Comparison of ENCODE assay signal across 9 cellular contexts in the genomic region with DNA sequence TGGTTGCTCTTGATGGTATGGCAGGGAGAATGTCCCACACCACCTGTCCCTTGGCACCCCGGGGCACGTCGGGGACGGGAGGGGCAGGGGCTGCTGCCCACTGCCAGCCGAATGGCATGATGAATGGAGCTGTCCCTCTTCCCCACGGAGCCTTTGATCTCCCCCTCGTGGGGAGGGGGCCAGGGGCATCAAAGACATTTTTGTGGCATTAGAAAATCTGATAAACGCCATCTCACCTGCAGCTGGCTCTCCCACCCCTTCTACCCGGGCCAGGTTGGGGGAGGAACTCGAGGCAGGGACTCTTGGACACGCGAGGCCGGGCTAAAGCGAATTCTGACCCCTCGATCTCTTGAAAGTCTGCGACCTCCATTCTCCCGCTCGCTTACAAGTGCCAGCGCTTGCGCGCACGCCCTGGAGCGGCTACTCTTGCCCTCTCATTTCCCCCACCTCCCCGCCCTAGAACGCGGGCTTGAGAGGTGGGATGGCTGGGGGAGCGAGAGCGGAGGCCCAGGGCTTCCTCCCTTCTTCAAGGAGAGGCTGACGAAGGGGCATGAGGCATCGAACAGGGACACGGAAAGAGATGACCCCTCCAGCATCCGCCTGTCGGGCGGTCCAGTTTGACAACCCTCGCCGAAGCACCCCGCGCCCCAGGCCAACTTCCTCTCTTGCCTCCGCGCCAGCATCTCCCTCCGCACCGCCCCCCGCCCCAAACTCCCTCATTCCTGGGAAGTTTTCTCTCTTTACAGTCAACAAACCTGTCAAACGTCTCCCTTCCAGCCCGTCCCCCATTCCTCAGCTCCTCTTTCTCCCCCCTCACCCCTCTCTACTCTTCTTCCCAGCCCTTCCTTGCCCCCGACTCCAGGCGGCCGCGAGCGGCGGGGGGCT. TPM values are rescaled to one million over a fixed set of nuclear protein-coding genes. Genes with fewer than 3 reads are reported as not detected.
DNase-seq lines count a peak whose midpoint lies in the region; ATAC-seq and TF ChIP-seq lines count a peak whose summit lies in the region.
"Had no signal": no experiment of that assay in that cellular context is flagged by ENCODE, and none has a peak within 500 bp of the region (broad histone marks: within the 10 kb centered on the region; RNA-seq: fewer than 3 reads in every experiment).

No MANE protein-coding gene starts in this region.

- POLR2A ChIA-PET in A673 (lab: Charles Lee; ENCODE audit: low non-redundant PET): interaction anchor here (0.6 kb wide), 1 partner anchor 1211 kb away, joined by 3 read pairs; no protein-coding TSS in a partner anchor

- H3K14ac ChIP-seq in H9 (ENCODE audit: insufficient read depth, low read length): no peak overlapping the region

- no peak overlapping the region for H2BK15ac ChIP-seq in H9 (ENCODE audit: low read depth, low read length)

- H3K27me3 ChIP-seq in A673 (replicated peaks; ENCODE audit: insufficient read depth, low read depth, low read length, poor library complexity) (peaks cover 23% of the 10 kb centered on the region), H9 (ENCODE audit: insufficient read depth, low read length) (peaks cover 87% of the 10 kb centered on the region), ectodermal cell (ENCODE audit: control insufficient read depth, insufficient read depth, low read length, poor library complexity, severe bottlenecking) (peaks cover 100% of the 10 kb centered on the region), neuron (ENCODE audit: insufficient read depth, low read length) (peaks cover 82% of the 10 kb centered on the region)

- H3K56ac ChIP-seq in H9 (ENCODE audit: insufficient read length, low read depth, low read length): no peak overlapping the region

- H4K91ac ChIP-seq in H9 (ENCODE audit: insufficient read length, low read depth, low read length): no peak overlapping the region

- peak overlapping the region; percentile 5 for H3K4me2 ChIP-seq in H9 (ENCODE audit: insufficient read depth, insufficient read length, low read length)

- H2BK5ac ChIP-seq in H9 (ENCODE audit: insufficient read length, low read length): no peak overlapping the region

- no peak overlapping the region for H2AK5ac ChIP-seq in H9 (ENCODE audit: insufficient read length, low read length)

- H3K36me3 ChIP-seq in A673 (ENCODE audit: insufficient read depth, low read length, poor library complexity, severe bottlenecking) (no peaks in the 10 kb centered on the region), ectodermal cell (ENCODE audit: control insufficient read depth, insufficient read depth, low read length) (no peaks in the 10 kb centered on the region), neuron (ENCODE audit: insufficient read depth, low read length) (no peaks in the 10 kb centered on the region)

- H2AFZ ChIP-seq in H9 (ENCODE audit: low read length): no peak overlapping the region
- H2AFZ ChIP-seq in neuron (ENCODE audit: low read depth, low read length): no peak overlapping the region

- H4K8ac ChIP-seq in H9 (replicated peaks; ENCODE audit: insufficient read length, low read depth, low read length): no peak overlapping the region

- no peak overlapping the region for H2BK120ac ChIP-seq in H9 (ENCODE audit: low read depth, low read length, poor library complexity, severe bottlenecking)

- H3K23me2 ChIP-seq in H9 (ENCODE audit: insufficient read length, low read depth, low read length, poor library complexity, severe bottlenecking): peaks cover 3% of the 10 kb centered on the region

- H3K18ac ChIP-seq in H9 (ENCODE audit: insufficient read length, low read depth, low read length): no peak overlapping the region

- no peak overlapping the region for H3K9ac ChIP-seq in H9 (ENCODE audit: extremely low read depth, insufficient read length, low read length)

- H3K27ac Mint-ChIP-seq in H9: no peak overlapping the region

- H3K9me3 ChIP-seq in A673 (ENCODE audit: low read depth, low read length, poor library complexity, severe bottlenecking) (no peaks in the 10 kb centered on the region), H9 (ENCODE audit: control insufficient read depth, low read depth, low read length) (no peaks in the 10 kb centered on the region), ectodermal cell (ENCODE audit: control insufficient read depth, low read length) (no peaks in the 10 kb centered on the region), neuron (ENCODE audit: low read length) (no peaks in the 10 kb centered on the region)
- H3K9me3 ChIP-seq: body of pancreas had no signal

- H2BK20ac ChIP-seq in H9 (ENCODE audit: low read depth, low read length, poor library complexity, severe bottlenecking): no peak overlapping the region

- H3K23ac ChIP-seq in H9 (ENCODE audit: insufficient read length, low read depth, low read length): no peak overlapping the region

- peaks cover 98% of the 10 kb centered on the region for H3K27me3 Mint-ChIP-seq in H9 (ENCODE audit: low read depth)

- H3K4me1 ChIP-seq in A673 (ENCODE audit: insufficient read depth, low read length, poor library complexity, severe bottlenecking): peaks cover 12% of the 10 kb centered on the region
- H3K4me1 ChIP-seq in H9 (ENCODE audit: insufficient read depth, low read length): peaks cover 2% of the 10 kb centered on the region; the same call in 1 of the 2 replicates
- H3K4me1 ChIP-seq in ectodermal cell (ENCODE audit: control insufficient read depth, insufficient read depth, low read length): peaks cover 27% of the 10 kb centered on the region
- peaks cover 10% of the 10 kb centered on the region for H3K4me1 ChIP-seq in neuron (ENCODE audit: insufficient read depth, low read length)

- ATAC-seq in GM21367 (IDR thresholded peaks at IDR 0.05; ENCODE audit: unreplicated experiment) (no peak), GM18519 (IDR thresholded peaks at IDR 0.05; ENCODE audit: low FRiP score, unreplicated experiment) (no peak)

- WGBS in H9 (ENCODE audit: extremely low coverage, insufficient read length, low lambda C conversion rate): no CpG with 5 or more reads among the region's 51 CpGs
- 2 to 4% methylated on average over 51 of the region's 51 CpGs for WGBS in ectodermal cell, 2 experiments

- no peak overlapping the region for H3K27ac ChIP-seq in A673 (ENCODE audit: low read depth, low read length, poor library complexity, severe bottlenecking)
- no peak overlapping the region for H3K27ac ChIP-seq in H9 (ENCODE audit: insufficient read length, low read depth, low read length)
- H3K27ac ChIP-seq in ectodermal cell (ENCODE audit: insufficient read depth, low read depth, low read length, poor library complexity, severe bottlenecking): no peak overlapping the region
- H3K27ac ChIP-seq: body of pancreas had no signal

- DNase-seq in A673 (ENCODE audit: low spot score) (no peak), H9 (peak; percentile 60), NK-92 (lab: John Stamatoyannopoulos, UW; ENCODE audit: unreplicated experiment) (no peak), superior temporal gyrus (ENCODE audit: extremely low spot score) (no peak)

- CTCF ChIA-PET in A673 (lab: Charles Lee): interaction anchor here (0.5 to 2.1 kb wide), 3 partner anchors 11 to 242 kb away, joined by 3 to 5 read pairs (median 5); no protein-coding TSS in a partner anchor

- TF ChIP-seq CTCF in A673 (conservative IDR thresholded peaks at IDR 0.05; ENCODE audit: low read depth, low read length) (no peak), H9 (conservative IDR thresholded peaks at IDR 0.05) (no peak)

- BruUV-seq in A673 (replicated peaks; lab: Mats Ljungman, UMichigan): no TSS peak

- no peaks in the 10 kb centered on the region for H3K36me3 Mint-ChIP-seq in H9 (ENCODE audit: insufficient read depth in 1 of 3, low read depth in 3 of 3)

- peak overlapping the region; percentile 40 for H3K4me3 ChIP-seq in A673 (ENCODE audit: low read depth, low read length, poor library complexity, severe bottlenecking)
- H3K4me3 ChIP-seq in ectodermal cell (ENCODE audit: insufficient read depth, low read depth, low read length): peak overlapping the region; percentile 14
- H3K4me3 ChIP-seq in neuron (ENCODE audit: low read length): peak overlapping the region; percentile 15
- H3K4me3 ChIP-seq: body of pancreas had no signal

- peaks cover 0 to 3% of the 10 kb centered on the region in 2 experiments; a peak in 1 of 5 replicates for H3K9me3 Mint-ChIP-seq in H9

- H3T11ph ChIP-seq in H9 (ENCODE audit: low read length): no peak overlapping the region

- H4K20me1 ChIP-seq in H9 (ENCODE audit: control insufficient read depth, insufficient read depth, insufficient read length): no peaks in the 10 kb centered on the region

- H3K79me2 ChIP-seq in H9 (ENCODE audit: insufficient read depth, low read length): no peaks in the 10 kb centered on the region

- H3K4me1 Mint-ChIP-seq in H9: peaks cover 29 to 57% of the 10 kb centered on the region in 2 experiments

- peak overlapping the region; percentile 53 to 85 for H3K4me3 Mint-ChIP-seq in H9

- no peak overlapping the region for H4K5ac ChIP-seq in H9 (ENCODE audit: insufficient read length, low read depth, low read length)

- H2BK12ac ChIP-seq in H9 (ENCODE audit: insufficient read length, low read depth, low read length): no peak overlapping the region

- no peaks in the 10 kb centered on the region for H3K79me1 ChIP-seq in H9 (ENCODE audit: insufficient read depth, low read depth, low read length, poor library complexity, severe bottlenecking)

- intact Hi-C loops in A673 (cut with micrococcal nuclease; ENCODE audit: unreplicated experiment): loop anchor here (10.0 kb wide), 2 partner anchors 296 to 436 kb away; no protein-coding TSS in a partner anchor

- no peak overlapping the region for H3K4ac ChIP-seq in H9 (ENCODE audit: low read depth, low read length)

RNA-seq across cellular contexts. Expression of a gene that starts 0.7 kb away (rescaled TPM):
- total RNA-seq in A673 (2021): not detected in 2 replicates
- not detected in 2 replicates for total RNA-seq in H9 (2021)
- polyA plus RNA-seq in ectodermal cell (2013, experiment 1 of 4): 0.39 TPM
- polyA plus RNA-seq in ectodermal cell (2013, experiment 2 of 4): 0.25 TPM
- 0.27 TPM for polyA plus RNA-seq in ectodermal cell (2013, experiment 3 of 4)
- polyA plus RNA-seq in ectodermal cell (2013, experiment 4 of 4): 0.41 TPM

RNA-seq across cellular contexts. Expression of a gene that starts 21.7 kb away (rescaled TPM):
- total RNA-seq in A673 (2021) (0.47 and 0.81 TPM in 2 replicates), H9 (2021) (not detected in 2 replicates)
- 0.61 TPM for polyA plus RNA-seq in ectodermal cell (2013, experiment 1 of 4)
- 0.55 TPM for polyA plus RNA-seq in ectodermal cell (2013, experiment 2 of 4)
- 0.64 TPM for polyA plus RNA-seq in ectodermal cell (2013, experiment 3 of 4)
- 0.41 TPM for polyA plus RNA-seq in ectodermal cell (2013, experiment 4 of 4)

RNA-seq across cellular contexts. Expression of a gene that starts 27.3 kb away (rescaled TPM):
- not detected in 2 replicates for total RNA-seq in A673 (2021)
- total RNA-seq in H9 (2021): not detected in 2 replicates
- not detected for polyA plus RNA-seq in ectodermal cell (2013, experiment 1 of 4)
- polyA plus RNA-seq in ectodermal cell (2013, experiment 2 of 4): not detected
- not detected for polyA plus RNA-seq in ectodermal cell (2013, experiment 3 of 4)
- not detected for polyA plus RNA-seq in ectodermal cell (2013, experiment 4 of 4)
- total RNA-seq: body of pancreas had no signal
